Comparison of ENCODE assay signal across 1 cellular context in genomic region chr2:157887946-157888345, GRCh38.
TF ChIP-seq lines count a peak whose summit lies in the region.

No MANE protein-coding gene starts in this region.

TF ChIP-seq in K562, 482 proteins besides CTCF, POLR2A, EP300 and RAD21 (continued from another document):
- TF ChIP-seq NKRF (IDR thresholded peaks at IDR 0.05; ENCODE audit: borderline replicate concordance) (no peak), GTF2E2 (tag; IDR thresholded peaks at IDR 0.05) (no peak), ZBED1 (IDR thresholded peaks at IDR 0.05) (no peak), PURB (CRISPR knock-in tag; IDR thresholded peaks at IDR 0.05; ENCODE audit: low read depth) (no peak), MEF2A (IDR thresholded peaks at IDR 0.05; ENCODE audit: control insufficient read depth, low read depth, low read length) (no peak), POLR3G (IDR thresholded peaks at IDR 0.05; ENCODE audit: extremely low read depth, insufficient read length, insufficient replicate concordance) (no peak), THAP12 (CRISPR knock-in tag; IDR thresholded peaks at IDR 0.05) (no peak), SRSF7 (optimal IDR thresholded peaks at IDR 0.05; ENCODE audit: low read depth, low read length) (no peak), RBM15 (IDR thresholded peaks at IDR 0.05; ENCODE audit: insufficient read depth, low read length) (no peak)
